Comparison of ENCODE assay signal across 18 cellular contexts in genomic region chr11:86503131-86503530, GRCh38.
DNase-seq lines count a peak whose midpoint lies in the region; ATAC-seq and TF ChIP-seq lines count a peak whose summit lies in the region.
"Had no signal": no experiment of that assay in that cellular context is flagged by ENCODE, and none has a peak within 500 bp of the region (broad histone marks: within the 10 kb centered on the region; RNA-seq: fewer than 3 reads in every experiment).

No MANE protein-coding gene starts in this region.

- H2AK5ac ChIP-seq in neuronal stem cell (ENCODE audit: low read depth, low read length): peak overlapping the region; percentile 1

- TF ChIP-seq CTCF in left ventricle myocardium inferior (IDR thresholded peaks at IDR 0.05; ENCODE audit: borderline replicate concordance): no peak
- TF ChIP-seq CTCF in heart left ventricle (IDR thresholded peaks at IDR 0.05): no peak

- no peak overlapping the region for H2BK120ac ChIP-seq in neuronal stem cell (ENCODE audit: low read depth, low read length)

- H3K14ac ChIP-seq in neuronal stem cell (ENCODE audit: low read length): no peak overlapping the region

- peak overlapping the region; percentile 48 for H2AFZ ChIP-seq in neuronal stem cell (ENCODE audit: low read length)

- DNase-seq in left ventricle myocardium inferior (no peak), heart left ventricle (no peak), dermis blood vessel endothelial cell (peak; percentile 65), neuronal stem cell (ENCODE audit: low spot score) (no peak), activated gamma-delta T cell (lab: John Stamatoyannopoulos, UW) (no peak)
- DNase-seq: AML-193; Caco-2; CD4-positive, alpha-beta T cell; GOT3; H7; HFFc6 had no signal

- H3K9me3 ChIP-seq in left ventricle myocardium inferior (replicated peaks) (no peaks in the 10 kb centered on the region), heart left ventricle (no peaks in the 10 kb centered on the region), neuronal stem cell (replicated peaks in 1 of 2; ENCODE audit: control insufficient read depth in 2 of 2, insufficient read depth in 1 of 2, low read depth in 1 of 2, low read length in 2 of 2) (no peaks in the 10 kb centered on the region)
- H3K9me3 ChIP-seq: A549, Caco-2 had no signal

- H3K4me1 ChIP-seq in left ventricle myocardium inferior (peaks cover 31% of the 10 kb centered on the region), heart left ventricle (peaks cover 0 to 30% (median 16%) of the 10 kb centered on the region in 12 donors), neuronal stem cell (ENCODE audit: control insufficient read depth in 2 of 2, insufficient read depth in 1 of 2, low read depth in 1 of 2, low read length in 2 of 2) (peaks cover 0 to 7% of the 10 kb centered on the region in 2 donors)

- no peak overlapping the region for H3K9ac ChIP-seq in neuronal stem cell (ENCODE audit: low read depth, low read length, poor library complexity)

- no peak overlapping the region for H3K23ac ChIP-seq in neuronal stem cell (ENCODE audit: low read depth, low read length, poor library complexity)

- peaks cover 2% of the 10 kb centered on the region for H3K79me1 ChIP-seq in neuronal stem cell (ENCODE audit: low read depth, low read length)

- H3K4me2 ChIP-seq in neuronal stem cell (ENCODE audit: insufficient read depth, low read length, poor library complexity, severe bottlenecking): no peak overlapping the region
- H3K4me2 ChIP-seq: A549 had no signal

- no peak overlapping the region for H4K8ac ChIP-seq in neuronal stem cell (ENCODE audit: low read depth, low read length)

- peak overlapping the region; percentile 46 for H3K18ac ChIP-seq in neuronal stem cell (ENCODE audit: low read length)

- 60 to 79% (median 63%) methylated on average over 4 of the region's 4 CpGs for WGBS in heart left ventricle, 4 donors
- no CpG with 5 or more reads among the region's 4 CpGs for WGBS in neuronal stem cell (ENCODE audit: extremely low coverage in 2 of 2, insufficient read length in 2 of 2, insufficient replicate concordance in 1 of 2), 2 donors

- intact Hi-C loops in left ventricle myocardium inferior (cut with micrococcal nuclease) (no loop called here), heart left ventricle (cut with DNase I) (no loop called here)

- ATAC-seq in heart left ventricle (no peak), GM19351 (IDR thresholded peaks at IDR 0.05; ENCODE audit: unreplicated experiment) (no peak), HG02870 (IDR thresholded peaks at IDR 0.05; ENCODE audit: unreplicated experiment) (no peak)
- ATAC-seq: A549, HCT116, HepG2 had no signal

- H2BK5ac ChIP-seq in neuronal stem cell (ENCODE audit: low read length): no peak overlapping the region

- H3K4me3 ChIP-seq in left ventricle myocardium inferior (no peak overlapping the region), heart left ventricle (no peak overlapping the region), neuronal stem cell (ENCODE audit: low read length in 2 of 2) (no peak overlapping the region)
- H3K4me3 ChIP-seq: A549 had no signal

- H2BK12ac ChIP-seq in neuronal stem cell (ENCODE audit: low read length): no peak overlapping the region

- H4K91ac ChIP-seq in neuronal stem cell (ENCODE audit: low read depth, low read length, poor library complexity): no peak overlapping the region

- H3K27ac ChIP-seq in left ventricle myocardium inferior (replicated peaks) (peak overlapping the region; percentile 24), heart left ventricle (peak overlapping the region in 6 of 12 donors; percentile 15 to 74 (median 52)), neuronal stem cell (replicated peaks; ENCODE audit: low read length) (peak overlapping the region; percentile 38)
- H3K27ac ChIP-seq: 22Rv1, C4-2B had no signal

- H3K36me3 ChIP-seq in left ventricle myocardium inferior (peaks cover 3% of the 10 kb centered on the region), heart left ventricle (peaks cover 0 to 7% (median 0%) of the 10 kb centered on the region in 9 donors), neuronal stem cell (replicated peaks in 1 of 2; ENCODE audit: control insufficient read depth in 2 of 2, insufficient read depth in 2 of 2, low read length in 2 of 2) (peaks cover 0 to 12% of the 10 kb centered on the region in 2 donors)

- no peak overlapping the region for H3K4ac ChIP-seq in neuronal stem cell (ENCODE audit: low read length)

- H3K27me3 ChIP-seq in left ventricle myocardium inferior (ENCODE audit: low read depth): no peaks in the 10 kb centered on the region
- no peaks in the 10 kb centered on the region for H3K27me3 ChIP-seq in heart left ventricle
- H3K27me3 ChIP-seq in neuronal stem cell (ENCODE audit: control insufficient read depth in 3 of 3, insufficient read depth in 3 of 3, low read depth in 1 of 3, low read length in 3 of 3): no peaks in the 10 kb centered on the region

- no peak for TF ChIP-seq POLR2A in heart left ventricle (IDR thresholded peaks at IDR 0.05)

- no peak overlapping the region for H2BK15ac ChIP-seq in neuronal stem cell (ENCODE audit: low read length)
